In the genomic region with DNA sequence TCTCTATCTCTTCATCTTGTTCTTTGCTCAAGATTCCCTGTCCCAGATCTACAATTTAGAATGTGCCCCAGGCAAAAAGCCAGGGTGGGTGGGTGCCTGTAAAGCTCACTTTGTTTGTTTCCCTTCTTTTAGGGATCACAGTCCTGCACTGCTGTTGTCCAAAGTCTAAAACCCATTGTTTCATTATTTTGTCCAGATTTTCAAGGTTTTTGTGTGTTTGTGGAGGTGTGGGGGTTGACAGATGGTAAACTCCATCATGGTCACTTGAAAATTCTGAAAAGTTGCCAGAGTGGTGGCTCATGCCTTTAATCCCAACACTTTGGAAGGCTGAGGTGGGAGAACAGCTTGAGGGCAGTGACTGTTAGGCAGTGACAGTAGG, we compare ENCODE assay signal across 24 cellular contexts. TPM values are rescaled to one million over a fixed set of nuclear protein-coding genes. Genes with fewer than 3 reads are reported as not detected.
DNase-seq lines count a peak whose midpoint lies in the region; ATAC-seq, FAIRE-seq and TF ChIP-seq lines count a peak whose summit lies in the region.
"Had no signal": no experiment of that assay in that cellular context is flagged by ENCODE, and none has a peak within 500 bp of the region (broad histone marks: within the 10 kb centered on the region; RNA-seq: fewer than 3 reads in every experiment).

No MANE protein-coding gene starts in this region.

- peaks cover 10% of the 10 kb centered on the region for H4K20me1 ChIP-seq in PC-9 (ENCODE audit: insufficient read depth)
- no peaks in the 10 kb centered on the region for H4K20me1 ChIP-seq in HepG2 (ENCODE audit: insufficient read depth, low read length)
- no peaks in the 10 kb centered on the region for H4K20me1 ChIP-seq in SK-N-SH (ENCODE audit: insufficient read depth)

- H3K27ac ChIP-seq in PC-9: no peak overlapping the region
- H3K27ac ChIP-seq in HepG2 (ENCODE audit: extremely low read length, insufficient read depth, low read length): peak overlapping the region; percentile 75
- no peak overlapping the region for H3K27ac ChIP-seq in SK-N-SH (ENCODE audit: low read depth in 2 of 2, low read length in 1 of 2)
- H3K27ac ChIP-seq: foreskin keratinocyte, Peyer's patch, SJSA1, suprapubic skin, uterus had no signal

- TF ChIP-seq POLR2A in HepG2 (IDR thresholded peaks at IDR 0.05; ENCODE audit: insufficient read depth in 1 of 2, low read depth in 2 of 2, low read length in 2 of 2): no peak

- no TSS peak for BruUV-seq in PC-9 (replicated peaks; lab: Mats Ljungman, UMichigan)
- no TSS peak for BruUV-seq in HepG2 (replicated peaks; lab: Mats Ljungman, UMichigan)

- H3K4me1 Mint-ChIP-seq in natural killer cell: peaks cover 56 to 75% of the 10 kb centered on the region in 2 donors
- H3K4me1 Mint-ChIP-seq in natural killer cell treated with Interleukin-12 subunit alpha and Interleukin-12 subunit beta and Interleukin-15 and Interleukin-18, amount 100 ng/mL, for 72 hours (ENCODE audit: low read depth in 2 of 2): peaks cover 24 to 44% of the 10 kb centered on the region in 2 donors

- H3K9ac ChIP-seq in HepG2 (ENCODE audit: insufficient read depth, low read depth, low read length) (0 out of 2 replicates have a peak overlapping the region, but pooled peaks have one; percentile 3), SK-N-SH (no peak overlapping the region)

- H3K4me2 ChIP-seq in PC-9: peak overlapping the region; percentile 37
- peak overlapping the region; percentile 31 for H3K4me2 ChIP-seq in HepG2 (ENCODE audit: low read depth, low read length)
- no peak overlapping the region for H3K4me2 ChIP-seq in SK-N-SH

- no peaks in the 10 kb centered on the region for H3K36me3 ChIP-seq in PC-9 (ENCODE audit: low read depth)
- H3K36me3 ChIP-seq in HepG2 (replicated peaks in 1 of 2; ENCODE audit: control insufficient read depth in 1 of 2, insufficient read depth in 2 of 2, low read length in 2 of 2): 0 out of 5 replicates have a peak, but pooled peaks cover 0 to 1% of the 10 kb centered on the region in 2 experiments
- H3K36me3 ChIP-seq in SK-N-SH (replicated peaks in 1 of 2; ENCODE audit: control insufficient read depth in 1 of 2, insufficient read depth in 2 of 2, low read length in 1 of 2): no peaks in the 10 kb centered on the region
- H3K36me3 ChIP-seq in BE2C: no peaks in the 10 kb centered on the region
- H3K36me3 ChIP-seq: Peyer's patch, SJSA1, suprapubic skin, uterus had no signal

- intact Hi-C loops in natural killer cell (cut with micrococcal nuclease) (no loop called here), PC-9 (cut with micrococcal nuclease; ENCODE audit: unreplicated experiment) (no loop called here), HepG2 (cut with micrococcal nuclease; ENCODE audit: unreplicated experiment) (loop anchor here (2.0 kb wide), 1 partner anchor 40 kb away; no protein-coding TSS in a partner anchor)

- H3K9me3 ChIP-seq in PC-9 (ENCODE audit: insufficient read depth, low read depth) (no peaks in the 10 kb centered on the region), HepG2 (ENCODE audit: low read length) (no peaks in the 10 kb centered on the region), SK-N-SH (no peaks in the 10 kb centered on the region), BE2C (no peaks in the 10 kb centered on the region)
- H3K9me3 ChIP-seq: Peyer's patch, SJSA1, suprapubic skin, uterus had no signal

- ATAC-seq in natural killer cell: no peak
- ATAC-seq in natural killer cell treated with Interleukin-12 subunit alpha and Interleukin-12 subunit beta and Interleukin-15 and Interleukin-18, amount 100 ng/mL, for 72 hours: no peak
- peak; percentile 84 for ATAC-seq in HepG2
- no peak for ATAC-seq in HG03135 (IDR thresholded peaks at IDR 0.05; ENCODE audit: unreplicated experiment)
- ATAC-seq: activated CD8-positive, alpha-beta T cell treated with anti-CD3 and anti-CD28 coated beads, Interleukin-2, amount 10 ng/mL, durations not matched to agents 7 days and 5 days; foreskin keratinocyte; left ventricle myocardium superior had no signal

- H2AFZ ChIP-seq in PC-9 (no peak overlapping the region), HepG2 (ENCODE audit: low read length) (no peak overlapping the region), SK-N-SH (ENCODE audit: low read depth) (no peak overlapping the region)

- POLR2A ChIA-PET in PC-9 (lab: Charles Lee; ENCODE audit: unreplicated experiment) (no interaction called here), HepG2 (lab: Yijun Ruan, JAX) (interaction anchor here (0.7 to 1.4 kb wide), 4 partner anchors 8 to 112 kb away, joined by 3 to 5 read pairs (median 4); a partner anchor contains a TSS), SK-N-SH (lab: Yijun Ruan, JAX) (no interaction called here)

- no peak overlapping the region for H3K4me3 ChIP-seq in PC-9
- H3K4me3 ChIP-seq in HepG2 (replicated peaks in 1 of 3; ENCODE audit: insufficient read depth in 1 of 3, low read depth in 2 of 3, low read length in 3 of 3): peak overlapping the region in 2 of 3 experiments; percentile 1 to 4; a peak in 3 of 6 replicates
- H3K4me3 ChIP-seq in SK-N-SH (ENCODE audit: low read depth in 2 of 2, low read length in 1 of 2): no peak overlapping the region
- H3K4me3 ChIP-seq in BE2C (ENCODE audit: low read depth, low read length): no peak overlapping the region
- H3K4me3 ChIP-seq: Peyer's patch, SJSA1, suprapubic skin, uterus had no signal

- DNase-seq in natural killer cell: no peak
- DNase-seq in natural killer cell treated with Interleukin-12 subunit alpha and Interleukin-12 subunit beta and Interleukin-15 and Interleukin-18, amount 100 ng/mL, for 72 hours (ENCODE audit: low spot score): no peak
- peak in 1 of 2 experiments; percentile 3 for DNase-seq in PC-9
- peak; percentile 88 for DNase-seq in HepG2 (ENCODE audit: low spot score)
- DNase-seq in SK-N-SH: no peak
- DNase-seq in BE2C: no peak
- no peak for DNase-seq in NCI-H146 treated with DMSO at 0.1 percent for 48 hours (lab: John Stamatoyannopoulos, UW; ENCODE audit: unreplicated experiment)
- DNase-seq: activated CD8-positive, alpha-beta T cell treated with anti-CD3 and anti-CD28 coated beads, Interleukin-2, amount 10 ng/mL, durations not matched to agents 7 days and 5 days; activated gamma-delta T cell; amniotic stem cell; Calu3; effector CD8-positive, alpha-beta T cell; erythroblast; foreskin keratinocyte; left ventricle myocardium superior; MM.1S; NCI-H1417; NCI-H2107; NCI-H510A treated with DMSO at 0.1 percent for 48 hours; Peyer's patch; uterus had no signal

- peak; percentile 82 for FAIRE-seq in HepG2 (lab: Jason Lieb, UNC)

- H3K4me1 ChIP-seq in PC-9 (replicated peaks; ENCODE audit: insufficient read depth): peaks cover 12% of the 10 kb centered on the region
- H3K4me1 ChIP-seq in HepG2 (ENCODE audit: insufficient read depth, low read length): peaks cover 80% of the 10 kb centered on the region
- peaks cover 0 to 5% of the 10 kb centered on the region in 2 experiments; a peak in 1 of 4 replicates for H3K4me1 ChIP-seq in SK-N-SH (ENCODE audit: control insufficient read depth in 1 of 2, insufficient read depth in 2 of 2, low read depth in 1 of 2, low read length in 1 of 2)
- no peaks in the 10 kb centered on the region for H3K4me1 ChIP-seq in BE2C
- H3K4me1 ChIP-seq: foreskin keratinocyte, Peyer's patch, SJSA1, uterus had no signal

- no peaks in the 10 kb centered on the region for H3K9me3 Mint-ChIP-seq in natural killer cell
- H3K9me3 Mint-ChIP-seq in natural killer cell treated with Interleukin-12 subunit alpha and Interleukin-12 subunit beta and Interleukin-15 and Interleukin-18, amount 100 ng/mL, for 72 hours: no peaks in the 10 kb centered on the region

- no peak for TF ChIP-seq CTCF in natural killer cell (IDR thresholded peaks at IDR 0.05)
- no peak for TF ChIP-seq CTCF in PC-9 (conservative IDR thresholded peaks at IDR 0.05)
- TF ChIP-seq CTCF in HepG2 (CRISPR knock-in tag; IDR thresholded peaks at IDR 0.05): no peak
- TF ChIP-seq CTCF in SK-N-SH (IDR thresholded peaks at IDR 0.05): no peak
- TF ChIP-seq CTCF in BE2C (IDR thresholded peaks at IDR 0.05; ENCODE audit: low read depth, low read length): no peak

- in situ Hi-C loops in HepG2 (cut with HindIII; ENCODE audit: extremely low pct_ligation_motif_present, low pct_unique_long_range_greater_than_20kb): no loop called here

- H3K27ac Mint-ChIP-seq in natural killer cell: peak overlapping the region; percentile 24 to 74
- peak overlapping the region in 1 of 2 donors; percentile 3 for H3K27ac Mint-ChIP-seq in natural killer cell treated with Interleukin-12 subunit alpha and Interleukin-12 subunit beta and Interleukin-15 and Interleukin-18, amount 100 ng/mL, for 72 hours
- H3K27ac Mint-ChIP-seq: activated CD8-positive, alpha-beta T cell treated with anti-CD3 and anti-CD28 coated beads, Interleukin-2, amount 10 ng/mL, durations not matched to agents 7 days and 5 days had no signal

- TF ChIP-seq EP300 in HepG2 (IDR thresholded peaks at IDR 0.05; ENCODE audit: low read depth in 2 of 2, low read length in 2 of 2) (peak in 1 of 2 experiments; percentile 84; a peak in 3 of 4 replicates), HepG2 (CRISPR knock-in tag; IDR thresholded peaks at IDR 0.05; ENCODE audit: borderline replicate concordance) (peak; percentile 44; the same call in 1 of the 2 replicates), SK-N-SH (IDR thresholded peaks at IDR 0.05; ENCODE audit: borderline replicate concordance in 1 of 2, low read depth in 1 of 2, low read length in 1 of 2) (no peak)

- CTCF ChIA-PET in PC-9 (lab: Charles Lee) (interaction anchor here (1.0 kb wide), 1 partner anchor 69 kb away, joined by 7 read pairs; no protein-coding TSS in a partner anchor), HepG2 (lab: Yijun Ruan, JAX; ENCODE audit: low intra/inter-chr PET ratio, low total read pairs) (no interaction called here), SK-N-SH (lab: Yijun Ruan, JAX) (interaction anchor here (0.9 to 2.2 kb wide), 3 partner anchors 28 to 60 kb away, joined by 3 to 6 read pairs (median 3); no protein-coding TSS in a partner anchor)

- H3K27me3 ChIP-seq in PC-9 (ENCODE audit: insufficient read depth, low read depth) (no peaks in the 10 kb centered on the region), HepG2 (ENCODE audit: control insufficient read depth in 1 of 2, insufficient read depth in 2 of 2, low read length in 2 of 2) (no peaks in the 10 kb centered on the region), SK-N-SH (ENCODE audit: insufficient read depth) (no peaks in the 10 kb centered on the region), BE2C (no peaks in the 10 kb centered on the region)
- H3K27me3 ChIP-seq: foreskin keratinocyte, Peyer's patch, SJSA1, suprapubic skin, uterus had no signal

- H3K27me3 Mint-ChIP-seq in natural killer cell (ENCODE audit: low read depth in 2 of 2): no peaks in the 10 kb centered on the region
- H3K27me3 Mint-ChIP-seq in natural killer cell treated with Interleukin-12 subunit alpha and Interleukin-12 subunit beta and Interleukin-15 and Interleukin-18, amount 100 ng/mL, for 72 hours: no peaks in the 10 kb centered on the region

- H3K4me3 Mint-ChIP-seq in natural killer cell: no peak overlapping the region
- H3K4me3 Mint-ChIP-seq in natural killer cell treated with Interleukin-12 subunit alpha and Interleukin-12 subunit beta and Interleukin-15 and Interleukin-18, amount 100 ng/mL, for 72 hours: no peak overlapping the region
- H3K4me3 Mint-ChIP-seq: activated CD8-positive, alpha-beta T cell treated with anti-CD3 and anti-CD28 coated beads, Interleukin-2, amount 10 ng/mL, durations not matched to agents 7 days and 5 days had no signal

- no peaks in the 10 kb centered on the region for H3K9me2 ChIP-seq in PC-9 (ENCODE audit: insufficient read depth)
- H3K9me2 ChIP-seq in SK-N-SH: 0 out of 2 replicates have a peak, but pooled peaks cover 3% of the 10 kb centered on the region

- no peaks in the 10 kb centered on the region for H3K36me3 Mint-ChIP-seq in natural killer cell
- peaks cover 7% of the 10 kb centered on the region for H3K36me3 Mint-ChIP-seq in natural killer cell treated with Interleukin-12 subunit alpha and Interleukin-12 subunit beta and Interleukin-15 and Interleukin-18, amount 100 ng/mL, for 72 hours

- H3K79me2 ChIP-seq in PC-9 (ENCODE audit: low read depth) (peaks cover 5% of the 10 kb centered on the region), HepG2 (ENCODE audit: insufficient read depth, low read length) (peaks cover 69% of the 10 kb centered on the region), SK-N-SH (ENCODE audit: insufficient read depth) (peaks cover 9% of the 10 kb centered on the region)

- TF ChIP-seq RAD21 in HepG2 (CRISPR knock-in tag; IDR thresholded peaks at IDR 0.05): no peak
- no peak for TF ChIP-seq RAD21 in SK-N-SH (IDR thresholded peaks at IDR 0.05; ENCODE audit: low read length)

- H3F3A ChIP-seq in PC-9 (ENCODE audit: insufficient read depth, low read depth): 0 out of 2 replicates have a peak, but pooled peaks cover 5% of the 10 kb centered on the region
- no peaks in the 10 kb centered on the region for H3F3A ChIP-seq in SK-N-SH (replicated peaks; ENCODE audit: insufficient read depth)

RNA-seq across cellular contexts. Expression of a gene that starts 41.5 kb away (rescaled TPM):
- total RNA-seq in natural killer cell: 100 to 1,000 TPM in 1 of 3 donors, 10 to 100 TPM in 2; 70.2 to 101 (median 76.2) TPM
- total RNA-seq in natural killer cell treated with Interleukin-12 subunit alpha and Interleukin-12 subunit beta and Interleukin-15 and Interleukin-18, amount 100 ng/mL, for 72 hours: 10 to 100 TPM; 30.8 to 33.3 TPM
- 68.8 and 111 TPM in 2 replicates for total RNA-seq in PC-9 (2021)
- 70.8 and 105 TPM in 2 replicates for total RNA-seq in HepG2 (2016; rRNA removed; fragmentation: Illumina TruSeq; extraction: Trizol)
- total RNA-seq in HepG2 (2016; cell fraction: cytosol; rRNA removed; fragmentation: Illumina TruSeq; extraction: Trizol; ENCODE audit: low read depth): 15.8 and 18.2 TPM in 2 replicates
- 69.2 and 96.9 TPM in 2 replicates for total RNA-seq in HepG2 (2016; cell fraction: insoluble cytoplasmic fraction; rRNA removed; fragmentation: Illumina TruSeq; extraction: Trizol)
- 80.5 and 89.8 TPM in 2 replicates for total RNA-seq in HepG2 (2016; cell fraction: membrane; rRNA removed; fragmentation: Illumina TruSeq; extraction: Trizol)
- total RNA-seq in HepG2 (2016; cell fraction: nucleus; rRNA removed; fragmentation: Illumina TruSeq; extraction: Trizol): 32.4 and 40.0 TPM in 2 replicates
- polyA plus RNA-seq in HepG2 (2011; rRNA removed): 13.6 and 17.2 TPM in 2 replicates
- 20.0 and 23.3 TPM in 2 replicates for polyA plus RNA-seq in HepG2 (2011; cell fraction: cytosol; rRNA removed)
- 12.0 and 12.1 TPM in 2 replicates for polyA plus RNA-seq in HepG2 (2011; cell fraction: nucleus; rRNA removed)
- 38.9 and 45.8 TPM in 2 replicates for polyA plus RNA-seq in HepG2 (2012)
- polyA plus RNA-seq in HepG2 (2016; cell fraction: cytosol; fragmentation: Illumina TruSeq; extraction: Trizol; ENCODE audit: low read depth): 10.0 and 10.4 TPM in 2 replicates
- polyA plus RNA-seq in HepG2 (2016; cell fraction: insoluble cytoplasmic fraction; fragmentation: Illumina TruSeq; extraction: Trizol; ENCODE audit: low read depth): 69.0 and 76.0 TPM in 2 replicates
- 33.4 and 35.7 TPM in 2 replicates for polyA plus RNA-seq in HepG2 (2016; cell fraction: membrane; fragmentation: Illumina TruSeq; extraction: Trizol; ENCODE audit: low read depth)
- 27.3 and 29.1 TPM in 2 replicates for polyA plus RNA-seq in HepG2 (2016; cell fraction: nucleus; fragmentation: Illumina TruSeq; extraction: Trizol; ENCODE audit: insufficient read depth, low read depth)
- polyA minus RNA-seq in HepG2 (2011; rRNA and poly(A)+ RNA removed; ENCODE audit: low replicate concordance): 35.4 and 58.6 TPM in 2 replicates
- 29.1 and 33.4 TPM in 2 replicates for polyA minus RNA-seq in HepG2 (2011; cell fraction: cytosol; rRNA and poly(A)+ RNA removed)
- polyA minus RNA-seq in HepG2 (2011; cell fraction: nucleus; rRNA and poly(A)+ RNA removed): 16.5 and 22.1 TPM in 2 replicates
- 6.7 and 7.9 TPM in 2 replicates for polyA plus RNA-seq in SK-N-SH (2012; rRNA removed)
- 11.0 and 11.8 TPM in 2 replicates for polyA plus RNA-seq in SK-N-SH (2012; cell fraction: cytosol; rRNA removed)
- polyA plus RNA-seq in SK-N-SH (2012; cell fraction: nucleus; rRNA removed): 7.0 and 7.1 TPM in 2 replicates
- polyA plus RNA-seq in BE2C (2012; ENCODE audit: insufficient read depth, insufficient read length, low read depth): not detected

RNA-seq across cellular contexts. Expression of a gene that starts 58.1 kb away (rescaled TPM):
- total RNA-seq in natural killer cell (10 to 100 TPM; 36.3 to 51.5 (median 39.8) TPM), PC-9 (2021) (48.7 and 60.6 TPM in 2 replicates), HepG2 (2016; rRNA removed; fragmentation: Illumina TruSeq; extraction: Trizol) (21.1 and 37.6 TPM in 2 replicates)
- 100 to 1,000 TPM in 1 of 2 donors, 10 to 100 TPM in 1; 48.7 to 187 TPM for total RNA-seq in natural killer cell treated with Interleukin-12 subunit alpha and Interleukin-12 subunit beta and Interleukin-15 and Interleukin-18, amount 100 ng/mL, for 72 hours
- total RNA-seq in HepG2 (2016; cell fraction: cytosol; rRNA removed; fragmentation: Illumina TruSeq; extraction: Trizol; ENCODE audit: low read depth): 8.2 and 9.8 TPM in 2 replicates
- 25.4 and 34.5 TPM in 2 replicates for total RNA-seq in HepG2 (2016; cell fraction: insoluble cytoplasmic fraction; rRNA removed; fragmentation: Illumina TruSeq; extraction: Trizol)
- total RNA-seq in HepG2 (2016; cell fraction: membrane; rRNA removed; fragmentation: Illumina TruSeq; extraction: Trizol): 8.9 and 9.6 TPM in 2 replicates
- 59.4 and 77.1 TPM in 2 replicates for total RNA-seq in HepG2 (2016; cell fraction: nucleus; rRNA removed; fragmentation: Illumina TruSeq; extraction: Trizol)
- polyA plus RNA-seq in HepG2 (2011; rRNA removed) (38.2 and 40.1 TPM in 2 replicates), SK-N-SH (2012; rRNA removed) (23.3 and 25.9 TPM in 2 replicates)
- 10.1 and 10.8 TPM in 2 replicates for polyA plus RNA-seq in HepG2 (2011; cell fraction: cytosol; rRNA removed)
- 182 and 188 TPM in 2 replicates for polyA plus RNA-seq in HepG2 (2011; cell fraction: nucleus; rRNA removed)
- polyA plus RNA-seq in HepG2 (2012): 22.6 and 32.9 TPM in 2 replicates
- 2.2 and 3.1 TPM in 2 replicates for polyA plus RNA-seq in HepG2 (2016; cell fraction: cytosol; fragmentation: Illumina TruSeq; extraction: Trizol; ENCODE audit: low read depth)
- polyA plus RNA-seq in HepG2 (2016; cell fraction: insoluble cytoplasmic fraction; fragmentation: Illumina TruSeq; extraction: Trizol; ENCODE audit: low read depth): 23.8 and 27.2 TPM in 2 replicates
- 6.1 and 7.0 TPM in 2 replicates for polyA plus RNA-seq in HepG2 (2016; cell fraction: membrane; fragmentation: Illumina TruSeq; extraction: Trizol; ENCODE audit: low read depth)
- 131 and 139 TPM in 2 replicates for polyA plus RNA-seq in HepG2 (2016; cell fraction: nucleus; fragmentation: Illumina TruSeq; extraction: Trizol; ENCODE audit: insufficient read depth, low read depth)
- 73.7 and 121 TPM in 2 replicates for polyA minus RNA-seq in HepG2 (2011; rRNA and poly(A)+ RNA removed; ENCODE audit: low replicate concordance)
- 8.3 and 11.0 TPM in 2 replicates for polyA minus RNA-seq in HepG2 (2011; cell fraction: cytosol; rRNA and poly(A)+ RNA removed)
- 137 and 147 TPM in 2 replicates for polyA minus RNA-seq in HepG2 (2011; cell fraction: nucleus; rRNA and poly(A)+ RNA removed)
- polyA plus RNA-seq in SK-N-SH (2012; cell fraction: cytosol; rRNA removed): 11.0 and 12.9 TPM in 2 replicates
- 126 and 148 TPM in 2 replicates for polyA plus RNA-seq in SK-N-SH (2012; cell fraction: nucleus; rRNA removed)
- 11.2 TPM for polyA plus RNA-seq in BE2C (2012; ENCODE audit: insufficient read depth, insufficient read length, low read depth)

Comparison
In these comparisons a context has a peak if more than half of its experiments do, and no peak if none do; other contexts are left out.
1. H3K4me3 ChIP-seq: peak in HepG2 (2 of 3); none in PC-9 (single experiment), SK-N-SH (0 of 2) and BE2C (single experiment).